In genomic region chr16:88355389-88356123, GRCh38 we compare ENCODE assay signal across 24 cellular contexts.
"Had no signal": no experiment of that assay in that cellular context is flagged by ENCODE, and none has a peak within 500 bp of the region (broad histone marks: within the 10 kb centered on the region; RNA-seq: fewer than 3 reads in every experiment).

No MANE protein-coding gene starts in this region.

- H3K4me1 Mint-ChIP-seq: activated naive CD8-positive, alpha-beta T cell treated with anti-CD3 and anti-CD28 coated beads, Interleukin-2, amount 10 ng/mL, durations not matched to agents 7 days and 5 days; endodermal cell; naive thymus-derived CD4-positive, alpha-beta T cell had no signal

- DNase-seq: activated CD4-positive, alpha-beta memory T cell treated with anti-CD3 and anti-CD28 coated beads for 36 hours; activated CD4-positive, alpha-beta T cell treated with anti-CD3 and anti-CD28 coated beads for 4 hours; activated CD4-positive, CD25-positive, alpha-beta regulatory T cell; activated effector memory CD4-positive, alpha-beta T cell treated with Interleukin-2 at 50 U/mL for 16 hours; activated naive CD4-positive, alpha-beta T cell treated with anti-CD3 and anti-CD28 coated beads for 36 hours; activated naive CD8-positive, alpha-beta T cell treated with anti-CD3 and anti-CD28 coated beads, Interleukin-2, amount 10 ng/mL, durations not matched to agents 7 days and 5 days; activated T-cell treated with anti-CD3 and anti-CD28 coated beads, Interleukin-2, amount 50 U/mL, for 72 hours; amniotic stem cell; cerebellar nuclear complex; cortex of kidney; endodermal cell; esophagus squamous epithelium; gastrocnemius medialis; hypothalamus; left colon; naive thymus-derived CD4-positive, alpha-beta T cell; stimulated activated CD4-positive, alpha-beta T cell treated with anti-CD3 and anti-CD28 coated beads, Interleukin-2, amount 100 ng/mL, for 48 hours; stimulated activated naive CD4-positive, alpha-beta T cell treated with Interleukin-2 at 50 U/mL for 16 hours; substantia nigra; T1000; thyroid gland had no signal

- H3K9me3 ChIP-seq: esophagus squamous epithelium, gastrocnemius medialis, psoas muscle, thyroid gland had no signal

- H3K27me3 Mint-ChIP-seq: activated naive CD8-positive, alpha-beta T cell treated with anti-CD3 and anti-CD28 coated beads, Interleukin-2, amount 10 ng/mL, durations not matched to agents 7 days and 5 days had no signal

- H3K9me3 Mint-ChIP-seq: activated CD4-positive, alpha-beta memory T cell treated with anti-CD3 and anti-CD28 coated beads for 36 hours; activated naive CD4-positive, alpha-beta T cell treated with anti-CD3 and anti-CD28 coated beads for 36 hours; activated naive CD8-positive, alpha-beta T cell treated with anti-CD3 and anti-CD28 coated beads, Interleukin-2, amount 10 ng/mL, durations not matched to agents 7 days and 5 days; activated T-cell treated with anti-CD3 and anti-CD28 coated beads, Interleukin-2, amount 50 U/mL, for 72 hours; T-helper 1 cell treated with Interleukin-12 subunit alpha and Interleukin-12 subunit beta and Interleukin-4 antibody, amounts not matched to agents 30 μg/mL and 1 μg/mL, for 36 hours had no signal

- H3K36me3 ChIP-seq: esophagus squamous epithelium, gastrocnemius medialis, thyroid gland had no signal

- H3K36me3 Mint-ChIP-seq: activated CD4-positive, alpha-beta memory T cell treated with anti-CD3 and anti-CD28 coated beads for 36 hours; activated naive CD8-positive, alpha-beta T cell treated with anti-CD3 and anti-CD28 coated beads, Interleukin-2, amount 10 ng/mL, durations not matched to agents 7 days and 5 days; naive thymus-derived CD4-positive, alpha-beta T cell had no signal

- H3K27ac Mint-ChIP-seq: activated CD4-positive, alpha-beta memory T cell treated with anti-CD3 and anti-CD28 coated beads for 36 hours; activated naive CD4-positive, alpha-beta T cell treated with anti-CD3 and anti-CD28 coated beads for 36 hours; activated naive CD8-positive, alpha-beta T cell treated with anti-CD3 and anti-CD28 coated beads, Interleukin-2, amount 10 ng/mL, durations not matched to agents 7 days and 5 days; activated T-cell treated with anti-CD3 and anti-CD28 coated beads, Interleukin-2, amount 50 U/mL, for 72 hours; endodermal cell; naive thymus-derived CD4-positive, alpha-beta T cell; T-helper 1 cell treated with Interleukin-12 subunit alpha and Interleukin-12 subunit beta and Interleukin-4 antibody, amounts not matched to agents 30 μg/mL and 1 μg/mL, for 36 hours had no signal

- H3K4me3 Mint-ChIP-seq: activated CD4-positive, alpha-beta memory T cell treated with anti-CD3 and anti-CD28 coated beads for 36 hours; activated naive CD4-positive, alpha-beta T cell treated with anti-CD3 and anti-CD28 coated beads for 36 hours; activated naive CD8-positive, alpha-beta T cell treated with anti-CD3 and anti-CD28 coated beads, Interleukin-2, amount 10 ng/mL, durations not matched to agents 7 days and 5 days; activated T-cell treated with anti-CD3 and anti-CD28 coated beads, Interleukin-2, amount 50 U/mL, for 72 hours; endodermal cell; naive thymus-derived CD4-positive, alpha-beta T cell; T-helper 1 cell treated with Interleukin-12 subunit alpha and Interleukin-12 subunit beta and Interleukin-4 antibody, amounts not matched to agents 30 μg/mL and 1 μg/mL, for 36 hours had no signal

- H3K27me3 ChIP-seq: gastrocnemius medialis, thyroid gland had no signal

- H3K4me3 ChIP-seq: esophagus squamous epithelium, gastrocnemius medialis, lung, psoas muscle, thyroid gland had no signal

- H3K27ac ChIP-seq: esophagus squamous epithelium, gastrocnemius medialis, psoas muscle, thyroid gland had no signal

- H3K4me1 ChIP-seq: esophagus squamous epithelium, gastrocnemius medialis, psoas muscle, thyroid gland had no signal
